In genomic region chr2:11993749-11994148, GRCh38 we compare ENCODE assay signal across 1 cellular context.
TF ChIP-seq lines count a peak whose summit lies in the region.

No MANE protein-coding gene starts in this region.

TF ChIP-seq in K562, 482 proteins besides CTCF, POLR2A, EP300 and RAD21 (continued from another document):
- peak; percentile 90 for TF ChIP-seq JUND (IDR thresholded peaks at IDR 0.05; ENCODE audit: borderline replicate concordance, low read depth, low read length)
- TF ChIP-seq JUND (tag; IDR thresholded peaks at IDR 0.05; ENCODE audit: borderline replicate concordance, low read depth, low read length), result peak; percentile 79; the same call in 2 of the 3 replicates
- TF ChIP-seq ZNF586 (CRISPR knock-in tag; conservative IDR thresholded peaks at IDR 0.05), result no peak
- no peak for TF ChIP-seq POLR2G (IDR thresholded peaks at IDR 0.05; ENCODE audit: low read depth, low read length)
- peak; percentile 69 for TF ChIP-seq PBX2 (CRISPR knock-in tag; IDR thresholded peaks at IDR 0.05; ENCODE audit: low read depth)
- peak; percentile 90 for TF ChIP-seq PBX2 (tag; conservative IDR thresholded peaks at IDR 0.05; ENCODE audit: low read depth)
- TF ChIP-seq NRF1 (conservative IDR thresholded peaks at IDR 0.05 in 1 of 2, IDR thresholded peaks at IDR 0.05 in 1 of 2), result no peak
- peak; percentile 78 for TF ChIP-seq CBFA2T3 (IDR thresholded peaks at IDR 0.05)
- TF ChIP-seq NR0B1 (IDR thresholded peaks at IDR 0.05; ENCODE audit: partially characterized antibody), result no peak
- peak; percentile 77 for TF ChIP-seq PKNOX1 (IDR thresholded peaks at IDR 0.05)
- no peak for TF ChIP-seq EWSR1 (IDR thresholded peaks at IDR 0.05; ENCODE audit: borderline replicate concordance, low read depth, partially characterized antibody)
- no peak for TF ChIP-seq NR2C1 (IDR thresholded peaks at IDR 0.05)
- 0 out of 2 replicates have a peak, but pooled peaks have one; percentile 14 for TF ChIP-seq NR2C1 (tag; IDR thresholded peaks at IDR 0.05)
- TF ChIP-seq ZNF696 (CRISPR knock-in tag; conservative IDR thresholded peaks at IDR 0.05), result no peak
- TF ChIP-seq IRF2 (CRISPR knock-in tag; IDR thresholded peaks at IDR 0.05), result no peak
- no peak for TF ChIP-seq CBX1 (IDR thresholded peaks at IDR 0.05; ENCODE audit: low read depth)
- no peak for TF ChIP-seq ZNF3 (CRISPR knock-in tag; IDR thresholded peaks at IDR 0.05)
- TF ChIP-seq CREM (IDR thresholded peaks at IDR 0.05; ENCODE audit: low read depth), result no peak
- TF ChIP-seq MCM5 (IDR thresholded peaks at IDR 0.05; ENCODE audit: low read depth), result no peak
- TF ChIP-seq ZFP30 (CRISPR knock-in tag; IDR thresholded peaks at IDR 0.05; ENCODE audit: borderline replicate concordance), result no peak
- TF ChIP-seq TCF3 (CRISPR knock-in tag; IDR thresholded peaks at IDR 0.05), result peak; percentile 73
- no peak for TF ChIP-seq ELF4 (CRISPR knock-in tag; IDR thresholded peaks at IDR 0.05)
- no peak for TF ChIP-seq HDAC8 (tag; IDR thresholded peaks at IDR 0.05)
- TF ChIP-seq C11orf30 (IDR thresholded peaks at IDR 0.05; ENCODE audit: low read depth), result no peak
- no peak for TF ChIP-seq ZNF75A (CRISPR knock-in tag; IDR thresholded peaks at IDR 0.05)
- no peak for TF ChIP-seq CSDE1 (IDR thresholded peaks at IDR 0.05)
- no peak for TF ChIP-seq BCOR (IDR thresholded peaks at IDR 0.05)
- TF ChIP-seq BACH1 (tag; IDR thresholded peaks at IDR 0.05), result no peak
- no peak for TF ChIP-seq PRMT5 (CRISPR knock-in tag; IDR thresholded peaks at IDR 0.05)
- TF ChIP-seq RBM17 (IDR thresholded peaks at IDR 0.05; ENCODE audit: borderline replicate concordance, low read depth, low read length), result no peak
- peak; percentile 59; the same call in 1 of the 2 replicates for TF ChIP-seq CTBP1 (IDR thresholded peaks at IDR 0.05; ENCODE audit: borderline replicate concordance)
- TF ChIP-seq ARID1B (IDR thresholded peaks at IDR 0.05), result peak; percentile 86
- TF ChIP-seq ZFX (CRISPR knock-in tag; IDR thresholded peaks at IDR 0.05), result no peak
- no peak for TF ChIP-seq CEBPZ (IDR thresholded peaks at IDR 0.05; ENCODE audit: borderline replicate concordance, low read depth, low read length)
- TF ChIP-seq ZEB2 (IDR thresholded peaks at IDR 0.05), result 0 out of 2 replicates have a peak, but pooled peaks have one; percentile 54
- TF ChIP-seq PTTG1 (tag; IDR thresholded peaks at IDR 0.05; ENCODE audit: low read depth), result no peak
- no peak for TF ChIP-seq DDX20 (tag; IDR thresholded peaks at IDR 0.05; ENCODE audit: low read depth)
- TF ChIP-seq DPF2 (IDR thresholded peaks at IDR 0.05), result peak; percentile 72
- no peak for TF ChIP-seq FUS (optimal IDR thresholded peaks at IDR 0.05; ENCODE audit: low read depth, low read length)
- no peak for TF ChIP-seq TOE1 (IDR thresholded peaks at IDR 0.05; ENCODE audit: borderline replicate concordance)
- no peak for TF ChIP-seq TOE1 (CRISPR knock-in tag; IDR thresholded peaks at IDR 0.05; ENCODE audit: borderline replicate concordance, low read depth)
- TF ChIP-seq SP2 (IDR thresholded peaks at IDR 0.05; ENCODE audit: extremely low read depth, low read depth, low read length, poor library complexity, severe bottlenecking), result no peak
- peak; percentile 80 for TF ChIP-seq ATF3 (IDR thresholded peaks at IDR 0.05)
- TF ChIP-seq ATF3 (CRISPR knock-in tag; conservative IDR thresholded peaks at IDR 0.05), result no peak; the same call in 1 of the 2 replicates
- TF ChIP-seq PML (IDR thresholded peaks at IDR 0.05; ENCODE audit: low read length), result peak; percentile 67; the same call in 1 of the 2 replicates
- TF ChIP-seq POU5F1 (IDR thresholded peaks at IDR 0.05; ENCODE audit: borderline replicate concordance, low read depth, low read length, partially characterized antibody), result no peak
- TF ChIP-seq SMARCE1 (IDR thresholded peaks at IDR 0.05), result peak; percentile 77; the same call in 1 of the 2 replicates
- TF ChIP-seq TEAD4 (IDR thresholded peaks at IDR 0.05; ENCODE audit: low read length), result peak; percentile 80
- no peak for TF ChIP-seq TEAD4 (CRISPR knock-in tag; IDR thresholded peaks at IDR 0.05; ENCODE audit: borderline replicate concordance)
- no peak for TF ChIP-seq ZNF253 (CRISPR knock-in tag; conservative IDR thresholded peaks at IDR 0.05)
- no peak for TF ChIP-seq CCNT2 (IDR thresholded peaks at IDR 0.05; ENCODE audit: borderline replicate concordance, extremely low read depth, insufficient read length, low read depth, low read length)
- TF ChIP-seq HNRNPK (IDR thresholded peaks at IDR 0.05; ENCODE audit: low read depth, low read length, poor library complexity, severe bottlenecking), result no peak
- TF ChIP-seq CHAMP1 (IDR thresholded peaks at IDR 0.05), result no peak
- TF ChIP-seq MEIS2 (IDR thresholded peaks at IDR 0.05; ENCODE audit: partially characterized antibody), result peak; percentile 97
- no peak for TF ChIP-seq ZBTB34 (CRISPR knock-in tag; IDR thresholded peaks at IDR 0.05)
- no peak for TF ChIP-seq TRIM28 (IDR thresholded peaks at IDR 0.05)
- TF ChIP-seq DIDO1 (tag; IDR thresholded peaks at IDR 0.05; ENCODE audit: low read depth), result no peak
